ENCODE assay signal across 1 cellular context in the genomic region with DNA sequence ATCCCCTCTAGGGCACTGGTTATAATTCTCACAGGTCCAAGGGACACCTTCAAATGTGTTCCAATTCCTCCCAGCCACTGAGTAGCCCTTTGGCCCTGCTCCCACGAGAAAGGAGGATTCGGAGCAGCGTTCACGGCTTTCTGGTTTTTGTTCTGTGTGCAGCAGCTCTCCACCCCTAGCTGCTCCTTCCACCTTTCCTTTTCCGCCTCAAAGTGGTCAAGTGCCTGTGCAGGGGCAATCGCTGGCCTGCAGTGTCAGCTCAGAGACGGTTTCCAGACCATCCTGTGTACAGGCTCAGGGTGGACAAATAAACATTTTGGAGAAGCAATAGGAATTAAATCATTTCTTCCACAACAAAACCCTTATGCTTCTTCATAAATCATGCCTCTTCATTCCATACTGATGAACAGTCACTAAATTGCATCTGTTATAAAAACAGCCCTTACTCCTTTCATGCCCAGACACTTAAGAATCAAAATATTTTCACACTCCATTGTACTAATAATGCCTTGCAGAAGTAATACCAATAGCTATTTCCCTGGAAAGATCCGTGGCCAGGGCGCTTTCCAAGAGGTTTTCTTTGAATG.
TF ChIP-seq lines count a peak whose summit lies in the region.

No MANE protein-coding gene starts in this region.

TF ChIP-seq in H1, 55 proteins besides CTCF, POLR2A, EP300 and RAD21:
- TF ChIP-seq PHF8 (conservative IDR thresholded peaks at IDR 0.05; ENCODE audit: low read depth, low read length) (no peak), TEAD4 (IDR thresholded peaks at IDR 0.05; ENCODE audit: low read depth, low read length) (no peak), CBX5 (IDR thresholded peaks at IDR 0.05; ENCODE audit: low read depth, low read length) (no peak), POU5F1 (IDR thresholded peaks at IDR 0.05; ENCODE audit: low read depth, low read length) (no peak), GTF2F1 (IDR thresholded peaks at IDR 0.05; ENCODE audit: borderline replicate concordance, low read depth, low read length) (no peak), POLR2AphosphoS5 (IDR thresholded peaks at IDR 0.05; ENCODE audit: low read depth, low read length) (no peak)
